14 cellular contexts compared by ENCODE assay signal in genomic region chr15:92619380-92620101, GRCh38. TPM values are rescaled to one million over a fixed set of nuclear protein-coding genes. Genes with fewer than 3 reads are reported as not detected.
DNase-seq lines count a peak whose midpoint lies in the region; ATAC-seq and TF ChIP-seq lines count a peak whose summit lies in the region.
"Had no signal": no experiment of that assay in that cellular context is flagged by ENCODE, and none has a peak within 500 bp of the region (broad histone marks: within the 10 kb centered on the region; RNA-seq: fewer than 3 reads in every experiment).

No MANE protein-coding gene starts in this region.

- no peaks in the 10 kb centered on the region; the same call in 1 of the 2 replicates for H3K36me3 Mint-ChIP-seq in WTC11

- no peak overlapping the region for H3K4me3 Mint-ChIP-seq in WTC11
- H3K4me3 Mint-ChIP-seq: T-helper 2 cell treated with Interferon-gamma antibody and Interleukin-4, amounts not matched to agents 5 μg/mL and 100 μg/mL, for 36 hours had no signal

- POLR2A ChIA-PET in AG04450 (lab: Yijun Ruan, JAX), result interaction anchor here (0.5 to 0.6 kb wide), 2 partner anchors 41 to 351 kb away, joined by 3 to 4 read pairs; no protein-coding TSS in a partner anchor
- POLR2A ChIA-PET in WTC11 (lab: Charles Lee), result no interaction called here

- H4K20me1 ChIP-seq in MM.1S (ENCODE audit: insufficient read depth, low read length), result no peaks in the 10 kb centered on the region

- CTCF ChIA-PET in AG04450 (lab: Charles Lee), result no interaction called here
- CTCF ChIA-PET in WTC11 (lab: Charles Lee), result interaction anchor here (0.6 to 1.5 kb wide), 2 partner anchors 10 to 290 kb away, joined by 3 to 4 read pairs; no protein-coding TSS in a partner anchor

- H3K4me1 ChIP-seq in MM.1S (ENCODE audit: low read length), result no peaks in the 10 kb centered on the region

- DNase-seq in AG04450 (ENCODE audit: low read depth, low spot score) (peak; percentile 37), WTC11 (ENCODE audit: low spot score) (no peak), fibroblast of pulmonary artery (ENCODE audit: low read depth) (peak; percentile 53), posterior vena cava (ENCODE audit: low spot score) (peak; percentile 17), DMS153 treated with DMSO at 0.1 percent for 48 hours (lab: John Stamatoyannopoulos, UW; ENCODE audit: unreplicated experiment) (no peak), DMS79 treated with DMSO at 0.1 percent for 48 hours (lab: John Stamatoyannopoulos, UW) (no peak), MM.1S (no peak)
- no peak for DNase-seq in stimulated activated CD8-positive, alpha-beta memory T cell treated with anti-CD3 and anti-CD28 coated beads, Interleukin-4, amount 100 ng/mL, for 48 hours
- DNase-seq: foreskin melanocyte, H7, mammary epithelial cell, NCI-H2081, PC-3 had no signal

- TF ChIP-seq CTCF in AG04450 (IDR thresholded peaks at IDR 0.05; ENCODE audit: low read depth, low read length) (no peak), WTC11 (IDR thresholded peaks at IDR 0.05) (no peak), fibroblast of pulmonary artery (IDR thresholded peaks at IDR 0.05; ENCODE audit: low read length, missing control alignments) (no peak), MM.1S (IDR thresholded peaks at IDR 0.05; ENCODE audit: low read length) (no peak)

- no peak overlapping the region for H2AFZ ChIP-seq in MM.1S (ENCODE audit: low read length)

- H3K9me3 ChIP-seq in AG04450 (ENCODE audit: control insufficient read depth, insufficient read depth, low read length) (no peaks in the 10 kb centered on the region; the same call in 1 of the 2 replicates), MM.1S (replicated peaks; ENCODE audit: insufficient read depth, low read length) (no peaks in the 10 kb centered on the region)

- H3K27ac ChIP-seq in AG04450 (ENCODE audit: low read depth, low read length), result peak overlapping the region; percentile 3
- H3K27ac ChIP-seq in MM.1S (ENCODE audit: low read length), result no peak overlapping the region

- no peaks in the 10 kb centered on the region for H3K9me2 ChIP-seq in MM.1S (replicated peaks; ENCODE audit: insufficient read depth, low read length)

- H3K79me2 ChIP-seq in MM.1S (ENCODE audit: low read length), result peaks cover 46% of the 10 kb centered on the region

- H3K4me1 Mint-ChIP-seq in WTC11, result peaks cover 27% of the 10 kb centered on the region

- intact Hi-C loops in posterior vena cava (cut with DNase I), result no loop called here

- ATAC-seq in WTC11, result no peak
- ATAC-seq: PC-3 had no signal

- no peak overlapping the region for H3K9ac ChIP-seq in MM.1S (ENCODE audit: low read length)

- H3K27me3 ChIP-seq in AG04450 (ENCODE audit: control insufficient read depth, insufficient read depth, low read length) (no peaks in the 10 kb centered on the region), MM.1S (replicated peaks; ENCODE audit: insufficient read depth, low read length) (no peaks in the 10 kb centered on the region)

- H3K4me2 ChIP-seq in MM.1S (ENCODE audit: low read depth, low read length), result no peak overlapping the region

- 0 out of 2 replicates have a peak overlapping the region, but pooled peaks have one; percentile 12 for H3K27ac Mint-ChIP-seq in WTC11
- H3K27ac Mint-ChIP-seq: T-helper 2 cell treated with Interferon-gamma antibody and Interleukin-4, amounts not matched to agents 5 μg/mL and 100 μg/mL, for 36 hours had no signal

- H3K9me3 Mint-ChIP-seq in WTC11, result no peaks in the 10 kb centered on the region
- H3K9me3 Mint-ChIP-seq: T-helper 2 cell treated with Interferon-gamma antibody and Interleukin-4, amounts not matched to agents 5 μg/mL and 100 μg/mL, for 36 hours had no signal

- H3F3A ChIP-seq in MM.1S (ENCODE audit: insufficient read depth, low read length), result no peaks in the 10 kb centered on the region

- H3K36me3 ChIP-seq in MM.1S (replicated peaks; ENCODE audit: insufficient read depth, low read length), result peaks cover 3% of the 10 kb centered on the region; the same call in 1 of the 2 replicates

- H3K27me3 Mint-ChIP-seq in WTC11 (ENCODE audit: low read depth), result no peaks in the 10 kb centered on the region

- H3K4me3 ChIP-seq in AG04450 (ENCODE audit: low read depth, low read length) (no peak overlapping the region), fibroblast of pulmonary artery (replicated peaks; ENCODE audit: low read depth, low read length) (no peak overlapping the region), MM.1S (ENCODE audit: low read length) (no peak overlapping the region)

TF ChIP-seq in WTC11, 78 proteins besides CTCF, POLR2A, EP300 and RAD21:
- TF ChIP-seq CDX4 (CRISPR knock-in tag; IDR thresholded peaks at IDR 0.05; ENCODE audit: borderline replicate concordance), result no peak
TF ChIP-seq in WTC11: peak in this region for 0.

RNA-seq across cellular contexts. Expression of gene FAM174B, which starts 36.0 kb away (rescaled TPM):
- polyA plus RNA-seq in AG04450 (2011; rRNA removed), result 2.1 and 4.3 TPM in 2 replicates
- polyA minus RNA-seq in AG04450 (2011; rRNA and poly(A)+ RNA removed), result 4.6 and 11.0 TPM in 2 replicates
- total RNA-seq in WTC11 (2021), result 19.0 to 22.1 TPM (median 21.8 TPM) in 3 replicates
- 1 to 10 TPM; 8.0 to 9.0 TPM for total RNA-seq in posterior vena cava

Comparison
In these comparisons a context has a peak if more than half of its experiments do, and no peak if none do; other contexts are left out.
1. DNase-seq: peak in AG04450 (single experiment), fibroblast of pulmonary artery (single experiment) and posterior vena cava (single experiment); none in WTC11 (single experiment), DMS153 treated with DMSO at 0.1 percent for 48 hours (single experiment), DMS79 treated with DMSO at 0.1 percent for 48 hours (single experiment), MM.1S (single experiment) and stimulated activated CD8-positive, alpha-beta memory T cell treated with anti-CD3 and anti-CD28 coated beads, Interleukin-4, amount 100 ng/mL, for 48 hours (single experiment).